27 cellular contexts compared by ENCODE assay signal in the genomic region with DNA sequence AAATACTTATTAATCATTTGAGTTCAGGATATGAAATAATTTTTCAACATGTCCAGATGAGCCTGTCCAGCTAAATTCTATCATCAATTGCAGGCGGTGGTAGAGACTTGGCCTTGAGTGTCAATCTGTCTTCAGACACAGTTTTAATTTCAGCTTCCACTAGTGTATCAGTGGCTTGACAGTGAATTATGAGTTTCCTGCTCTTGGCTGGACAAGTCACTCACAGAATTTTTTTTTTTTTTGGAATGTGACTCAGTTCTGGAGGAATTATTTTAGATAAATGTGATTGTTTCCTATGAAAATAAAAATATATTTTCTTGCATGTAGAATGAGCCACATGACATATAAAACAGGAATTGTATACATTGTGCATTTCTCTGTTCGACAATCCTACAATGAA.
DNase-seq lines count a peak whose midpoint lies in the region; ATAC-seq, FAIRE-seq and TF ChIP-seq lines count a peak whose summit lies in the region.
"Had no signal": no experiment of that assay in that cellular context is flagged by ENCODE, and none has a peak within 500 bp of the region (broad histone marks: within the 10 kb centered on the region; RNA-seq: fewer than 3 reads in every experiment).

No MANE protein-coding gene starts in this region.

- H3K9ac ChIP-seq in adipocyte (ENCODE audit: low read length) (no peak overlapping the region), endothelial cell of umbilical vein (replicated peaks; ENCODE audit: extremely low read depth, insufficient read depth, low read length) (no peak overlapping the region)

- no TSS peak for BruUV-seq in endothelial cell of umbilical vein (replicated peaks; lab: Mats Ljungman, UMichigan)

- intact Hi-C loops in endothelial cell of umbilical vein (cut with micrococcal nuclease): no loop called here
- intact Hi-C loops in body of pancreas (cut with DNase I): no loop called here

- H3K79me2 ChIP-seq in endothelial cell of umbilical vein (ENCODE audit: control insufficient read depth, insufficient read depth, low read length): no peaks in the 10 kb centered on the region

- POLR2A ChIA-PET in endothelial cell of umbilical vein (lab: Charles Lee): no interaction called here

- H3K27me3 ChIP-seq in adipocyte (replicated peaks; ENCODE audit: control insufficient read depth, insufficient read depth, low read length) (no peaks in the 10 kb centered on the region), endothelial cell of umbilical vein (ENCODE audit: control insufficient read depth in 2 of 2, insufficient read depth in 2 of 2, low read length in 2 of 2) (no peaks in the 10 kb centered on the region), body of pancreas (no peaks in the 10 kb centered on the region)
- H3K27me3 ChIP-seq: BE2C, SJSA1 had no signal

- H3K27ac ChIP-seq in endothelial cell of umbilical vein (ENCODE audit: insufficient read depth, low read depth, low read length): no peak overlapping the region
- no peak overlapping the region for H3K27ac ChIP-seq in body of pancreas
- H3K27ac ChIP-seq: PC-9, SJSA1 had no signal

- 68 to 76% methylated on average over 2 of the region's 2 CpGs for WGBS in body of pancreas, 2 donors

- no peak for TF ChIP-seq POLR2A in endothelial cell of umbilical vein (IDR thresholded peaks at IDR 0.05; ENCODE audit: low read depth, low read length)
- no peak for TF ChIP-seq POLR2A in body of pancreas (IDR thresholded peaks at IDR 0.05)

- H3K4me3 ChIP-seq in adipocyte (ENCODE audit: low read length) (no peak overlapping the region), endothelial cell of umbilical vein (replicated peaks in 1 of 3; ENCODE audit: insufficient read depth in 1 of 3, low read depth in 1 of 3, low read length in 3 of 3) (no peak overlapping the region), body of pancreas (no peak overlapping the region)
- H3K4me3 ChIP-seq: GM23338, PC-9, SJSA1 had no signal

- TF ChIP-seq CTCF in endothelial cell of umbilical vein (IDR thresholded peaks at IDR 0.05; ENCODE audit: extremely low read depth in 1 of 2, insufficient read depth in 1 of 2, low read depth in 1 of 2, low read length in 2 of 2) (no peak), body of pancreas (IDR thresholded peaks at IDR 0.05) (no peak)

- no peak for ATAC-seq in body of pancreas
- ATAC-seq: GM23338 had no signal

- no peaks in the 10 kb centered on the region for H3K9me1 ChIP-seq in endothelial cell of umbilical vein (replicated peaks; ENCODE audit: control insufficient read depth, extremely low read depth, insufficient read depth, low read length)

- H4K20me1 ChIP-seq in endothelial cell of umbilical vein (replicated peaks; ENCODE audit: control insufficient read depth, extremely low read depth, insufficient read depth, low read length): no peaks in the 10 kb centered on the region

- no peak overlapping the region for H2AFZ ChIP-seq in endothelial cell of umbilical vein (ENCODE audit: low read depth, low read length)
- H2AFZ ChIP-seq: GM23338, PC-9 had no signal

- dilution Hi-C loops in endothelial cell of umbilical vein (cut with MboI; ENCODE audit: extremely low pct_ligation_motif_present, low sequenced_read_pairs): no loop called here

- H3K4me1 ChIP-seq in adipocyte (ENCODE audit: control insufficient read depth, insufficient read depth, low read length) (peaks cover 1% of the 10 kb centered on the region), endothelial cell of umbilical vein (ENCODE audit: control insufficient read depth, extremely low read depth, insufficient read depth, low read length) (peaks cover 15% of the 10 kb centered on the region), body of pancreas (peaks cover 2% of the 10 kb centered on the region)
- H3K4me1 ChIP-seq: BE2C, SJSA1 had no signal

- no peaks in the 10 kb centered on the region for H3K9me3 ChIP-seq in adipocyte (ENCODE audit: control insufficient read depth, low read length)
- H3K9me3 ChIP-seq in endothelial cell of umbilical vein (replicated peaks; ENCODE audit: control insufficient read depth, insufficient read depth, low read length): no peaks in the 10 kb centered on the region
- no peaks in the 10 kb centered on the region for H3K9me3 ChIP-seq in body of pancreas
- H3K9me3 ChIP-seq: BE2C, SJSA1 had no signal

- no peak overlapping the region for H3K4me2 ChIP-seq in endothelial cell of umbilical vein (ENCODE audit: insufficient read depth, low read length)
- H3K4me2 ChIP-seq: GM23338, PC-9 had no signal

- H3K36me3 ChIP-seq in adipocyte (ENCODE audit: control insufficient read depth, insufficient read depth, low read length, severe bottlenecking): no peaks in the 10 kb centered on the region
- no peaks in the 10 kb centered on the region for H3K36me3 ChIP-seq in endothelial cell of umbilical vein (ENCODE audit: control insufficient read depth in 2 of 2, extremely low read depth in 1 of 2, insufficient read depth in 2 of 2, low read length in 2 of 2)
- no peaks in the 10 kb centered on the region for H3K36me3 ChIP-seq in body of pancreas (replicated peaks in 1 of 2; ENCODE audit: insufficient read depth in 1 of 2, low read depth in 2 of 2)
- H3K36me3 ChIP-seq: BE2C, SJSA1 had no signal

- peak; percentile 59 for FAIRE-seq in endothelial cell of umbilical vein (lab: Jason Lieb, UNC)
- FAIRE-seq: HTR-8/SVneo had no signal

- peak; percentile 55 for DNase-seq in EH (ENCODE audit: low read depth)
- DNase-seq in adipocyte (ENCODE audit: low read depth): peak; percentile 15
- peak; percentile 54 for DNase-seq in endothelial cell of umbilical vein (ENCODE audit: low read depth, low spot score)
- DNase-seq in lung microvascular endothelial cell (ENCODE audit: low read depth in 2 of 2): peak; percentile 32 to 84
- DNase-seq in stimulated activated naive CD4-positive, alpha-beta T cell (lab: John Stamatoyannopoulos, UW): no peak
- no peak for DNase-seq in body of pancreas
- DNase-seq in activated CD4-positive, alpha-beta T cell treated with anti-CD3 and anti-CD28 coated beads, Interleukin-2, amount 50 U/mL, for 1 hour: no peak
- DNase-seq: 8988T, ACHN, BE2C, DMS153, DND-41, H9, HFFc6, KBM-7, MM.1S, NCI-H1694, NCI-H2029 treated with DMSO at 0.1 percent for 48 hours, NCI-H446 treated with DMSO at 0.1 percent for 48 hours, NCI-H526, NCI-H82, PC-9, Right ventricle myocardium superior, RPMI8226 had no signal

- CTCF ChIA-PET in endothelial cell of umbilical vein (lab: Charles Lee): interaction anchor here (0.9 to 1.0 kb wide), 3 partner anchors 9 to 332 kb away, joined by 3 read pairs; no protein-coding TSS in a partner anchor

TF ChIP-seq in endothelial cell of umbilical vein, 7 proteins besides CTCF, POLR2A, EP300 and RAD21:
- TF ChIP-seq JUN (IDR thresholded peaks at IDR 0.05; ENCODE audit: borderline replicate concordance, insufficient read depth, insufficient read length, low read depth) (no peak), FOS (IDR thresholded peaks at IDR 0.05; ENCODE audit: borderline replicate concordance, insufficient read depth, low read length) (peak; percentile 53)

Comparison
In these comparisons a context has a peak if more than half of its experiments do, and no peak if none do; other contexts are left out.
1. DNase-seq: peak in EH (single experiment), adipocyte (single experiment), endothelial cell of umbilical vein (single experiment) and lung microvascular endothelial cell (2 of 2); none in stimulated activated naive CD4-positive, alpha-beta T cell (0 of 6), body of pancreas (0 of 4) and activated CD4-positive, alpha-beta T cell treated with anti-CD3 and anti-CD28 coated beads, Interleukin-2, amount 50 U/mL, for 1 hour (single experiment).